2 cellular contexts compared by ENCODE assay signal in genomic region chr10:71036279-71036535, GRCh38.
TF ChIP-seq lines count a peak whose summit lies in the region.

No MANE protein-coding gene starts in this region.

TF ChIP-seq in SK-N-SH, 30 proteins besides CTCF, POLR2A, EP300 and RAD21 (continued from another document):
- TF ChIP-seq ZBTB33 (IDR thresholded peaks at IDR 0.05; ENCODE audit: borderline replicate concordance, low read depth), result no peak
- no peak for TF ChIP-seq REST (IDR thresholded peaks at IDR 0.05; ENCODE audit: low read depth, low read length)
- no peak for TF ChIP-seq POLR2AphosphoS5 (IDR thresholded peaks at IDR 0.05; ENCODE audit: low read depth, low read length)
- no peak for TF ChIP-seq GATA2 (CRISPR knock-in tag; IDR thresholded peaks at IDR 0.05)
- TF ChIP-seq PBX3 (IDR thresholded peaks at IDR 0.05), result no peak
- TF ChIP-seq RXRA (IDR thresholded peaks at IDR 0.05; ENCODE audit: borderline replicate concordance, low read depth), result no peak

TF ChIP-seq in SK-N-SH treated with all-trans-retinoic acid at 6 μM for 48 hours, 23 proteins besides CTCF, POLR2A, EP300 and RAD21 (continued from another document):
- TF ChIP-seq CSRNP3 (CRISPR knock-in tag; IDR thresholded peaks at IDR 0.05), result no peak
- no peak for TF ChIP-seq CREB5 (CRISPR knock-in tag; IDR thresholded peaks at IDR 0.05; ENCODE audit: low read depth)
- TF ChIP-seq OSR1 (CRISPR knock-in tag; IDR thresholded peaks at IDR 0.05), result no peak
- no peak for TF ChIP-seq TSHZ2 (CRISPR knock-in tag; IDR thresholded peaks at IDR 0.05)
- TF ChIP-seq ZFP3 (CRISPR knock-in tag; IDR thresholded peaks at IDR 0.05), result no peak
- no peak for TF ChIP-seq TOX (CRISPR knock-in tag; IDR thresholded peaks at IDR 0.05; ENCODE audit: borderline replicate concordance)
- TF ChIP-seq SNAI2 (CRISPR knock-in tag; IDR thresholded peaks at IDR 0.05), result no peak
- TF ChIP-seq ZFP30 (CRISPR knock-in tag; IDR thresholded peaks at IDR 0.05), result no peak
- no peak for TF ChIP-seq ZNF565 (CRISPR knock-in tag; conservative IDR thresholded peaks at IDR 0.05; ENCODE audit: low read depth)
